15 cellular contexts compared by ENCODE assay signal in genomic region chr11:68503792-68504191, GRCh38. TPM values are rescaled to one million over a fixed set of nuclear protein-coding genes. Genes with fewer than 3 reads are reported as not detected.
A peak's percentile ranks its signal among the peaks of the same experiment; 100 is the strongest.
DNase-seq lines count a peak whose midpoint lies in the region; ATAC-seq and TF ChIP-seq lines count a peak whose summit lies in the region.
"Had no signal": no experiment of that assay in that cellular context is flagged by ENCODE, and none has a peak within 500 bp of the region (broad histone marks: within the 10 kb centered on the region; RNA-seq: fewer than 3 reads in every experiment).

No MANE protein-coding gene starts in this region.

- no peaks in the 10 kb centered on the region for H3K27me3 ChIP-seq in left ventricle myocardium inferior (ENCODE audit: low read depth)
- no peaks in the 10 kb centered on the region for H3K27me3 ChIP-seq in naive thymus-derived CD4-positive, alpha-beta T cell (ENCODE audit: control insufficient read depth in 2 of 2, insufficient read depth in 2 of 2, low read length in 2 of 2)
- H3K27me3 ChIP-seq: testis had no signal

- DNase-seq in left ventricle myocardium inferior, result no peak
- no peak for DNase-seq in Right ventricle myocardium inferior (ENCODE audit: missing footprints)
- DNase-seq in central memory CD8-positive, alpha-beta T cell (ENCODE audit: low spot score in 2 of 2), result no peak
- no peak for DNase-seq in naive thymus-derived CD4-positive, alpha-beta T cell
- DNase-seq in NCI-H2171 (lab: John Stamatoyannopoulos, UW), result no peak
- DNase-seq in NCI-H524 treated with DMSO at 0.1 percent for 48 hours (lab: John Stamatoyannopoulos, UW), result no peak
- DNase-seq in GM13976 (ENCODE audit: low spot score), result no peak
- no peak for DNase-seq in GM13977 (ENCODE audit: low spot score)
- DNase-seq: activated B cell treated with CpG ODN at 0.5 μM for 24 hours; activated naive CD8-positive, alpha-beta T cell treated with anti-CD3 and anti-CD28 coated beads, Interleukin-2, amount 10 ng/mL, durations not matched to agents 7 days and 5 days; central memory CD4-positive, alpha-beta T cell; DND-41; PC-3; SW 1271; testis had no signal

- no peak overlapping the region for H3K4me3 ChIP-seq in left ventricle myocardium inferior
- H3K4me3 ChIP-seq in naive thymus-derived CD4-positive, alpha-beta T cell (ENCODE audit: low read length), result no peak overlapping the region
- H3K4me3 ChIP-seq: testis had no signal

- in situ Hi-C loops in GM13976 (cut with MboI; ENCODE audit: low sequenced_read_pairs, unreplicated experiment) (no loop called here), GM13977 (cut with MboI; ENCODE audit: low pct_unique_long_range_greater_than_20kb, low sequenced_read_pairs, unreplicated experiment) (no loop called here)

- POLR2A ChIA-PET in naive thymus-derived CD4-positive, alpha-beta T cell (lab: Charles Lee), result interaction anchor here (0.7 kb wide), 1 partner anchor 13 kb away, joined by 3 read pairs; no protein-coding TSS in a partner anchor

- H3K27ac Mint-ChIP-seq in central memory CD8-positive, alpha-beta T cell (ENCODE audit: low read depth), result peak overlapping the region; percentile 23
- H3K27ac Mint-ChIP-seq in naive thymus-derived CD4-positive, alpha-beta T cell, result peak overlapping the region in 6 of 9 donors; percentile 1 to 42 (median 27)
- H3K27ac Mint-ChIP-seq: activated naive CD8-positive, alpha-beta T cell treated with anti-CD3 and anti-CD28 coated beads, Interleukin-2, amount 10 ng/mL, durations not matched to agents 7 days and 5 days had no signal

- H3K9me3 ChIP-seq in left ventricle myocardium inferior (replicated peaks), result no peaks in the 10 kb centered on the region
- no peaks in the 10 kb centered on the region for H3K9me3 ChIP-seq in naive thymus-derived CD4-positive, alpha-beta T cell (ENCODE audit: control insufficient read depth in 2 of 3, low read length in 3 of 3)
- H3K9me3 ChIP-seq: testis had no signal

- no peaks in the 10 kb centered on the region for H3K36me3 ChIP-seq in left ventricle myocardium inferior
- H3K36me3 ChIP-seq in naive thymus-derived CD4-positive, alpha-beta T cell (ENCODE audit: control insufficient read depth in 2 of 3, insufficient read depth in 3 of 3, low read length in 3 of 3), result no peaks in the 10 kb centered on the region

- peak overlapping the region; percentile 21 for H3K27ac ChIP-seq in left ventricle myocardium inferior (replicated peaks)
- H3K27ac ChIP-seq in naive thymus-derived CD4-positive, alpha-beta T cell (ENCODE audit: low read depth, low read length), result no peak overlapping the region
- H3K27ac ChIP-seq: testis had no signal

- H3K27me3 Mint-ChIP-seq in central memory CD8-positive, alpha-beta T cell, result no peaks in the 10 kb centered on the region
- no peaks in the 10 kb centered on the region for H3K27me3 Mint-ChIP-seq in naive thymus-derived CD4-positive, alpha-beta T cell
- H3K27me3 Mint-ChIP-seq: activated B cell treated with CpG ODN at 0.5 μM for 24 hours; activated naive CD8-positive, alpha-beta T cell treated with anti-CD3 and anti-CD28 coated beads, Interleukin-2, amount 10 ng/mL, durations not matched to agents 7 days and 5 days had no signal

- H3K4me3 Mint-ChIP-seq in central memory CD8-positive, alpha-beta T cell, result peak overlapping the region; percentile 8
- peak overlapping the region in 8 of 10 donors; percentile 1 to 53 (median 32) for H3K4me3 Mint-ChIP-seq in naive thymus-derived CD4-positive, alpha-beta T cell
- H3K4me3 Mint-ChIP-seq: activated B cell treated with CpG ODN at 0.5 μM for 24 hours; activated naive CD8-positive, alpha-beta T cell treated with anti-CD3 and anti-CD28 coated beads, Interleukin-2, amount 10 ng/mL, durations not matched to agents 7 days and 5 days had no signal

- CTCF ChIA-PET in naive thymus-derived CD4-positive, alpha-beta T cell (lab: Charles Lee), result no interaction called here

- peaks cover 82% of the 10 kb centered on the region for H3K4me1 Mint-ChIP-seq in central memory CD8-positive, alpha-beta T cell
- peaks cover 61 to 97% (median 94%) of the 10 kb centered on the region in 7 donors for H3K4me1 Mint-ChIP-seq in naive thymus-derived CD4-positive, alpha-beta T cell

- intact Hi-C loops in left ventricle myocardium inferior (cut with micrococcal nuclease), result no loop called here
- intact Hi-C loops in Right ventricle myocardium inferior (cut with DNase I), result no loop called here
- intact Hi-C loops in naive thymus-derived CD4-positive, alpha-beta T cell (cut with micrococcal nuclease), result loop anchor here (2.0 to 10.0 kb wide), 2 partner anchors 15 to 61 kb away; no protein-coding TSS in a partner anchor

- H3K36me3 Mint-ChIP-seq in central memory CD8-positive, alpha-beta T cell (ENCODE audit: insufficient read depth), result peaks cover 9% of the 10 kb centered on the region
- peaks cover 0 to 21% (median 3%) of the 10 kb centered on the region in 5 donors for H3K36me3 Mint-ChIP-seq in naive thymus-derived CD4-positive, alpha-beta T cell

- H3K4me1 ChIP-seq in left ventricle myocardium inferior, result peaks cover 100% of the 10 kb centered on the region
- peaks cover 6 to 42% of the 10 kb centered on the region in 2 donors for H3K4me1 ChIP-seq in naive thymus-derived CD4-positive, alpha-beta T cell (ENCODE audit: control insufficient read depth in 2 of 2, insufficient read depth in 2 of 2, low read length in 2 of 2)

- no peak for TF ChIP-seq CTCF in left ventricle myocardium inferior (IDR thresholded peaks at IDR 0.05; ENCODE audit: borderline replicate concordance)
- no peak for TF ChIP-seq CTCF in GM13976 (IDR thresholded peaks at IDR 0.05; ENCODE audit: borderline replicate concordance, control extremely low read depth, extremely low read depth, insufficient read depth, missing control alignments)
- no peak for TF ChIP-seq CTCF in GM13977 (IDR thresholded peaks at IDR 0.05; ENCODE audit: extremely low read depth, insufficient read depth, missing control alignments)

- no peaks in the 10 kb centered on the region for H3K9me3 Mint-ChIP-seq in central memory CD8-positive, alpha-beta T cell
- H3K9me3 Mint-ChIP-seq in naive thymus-derived CD4-positive, alpha-beta T cell, result no peaks in the 10 kb centered on the region
- H3K9me3 Mint-ChIP-seq: activated B cell treated with CpG ODN at 0.5 μM for 24 hours; activated naive CD8-positive, alpha-beta T cell treated with anti-CD3 and anti-CD28 coated beads, Interleukin-2, amount 10 ng/mL, durations not matched to agents 7 days and 5 days had no signal

- no peak for ATAC-seq in Right ventricle myocardium inferior
- ATAC-seq in central memory CD8-positive, alpha-beta T cell (replicated peaks; ENCODE audit: extremely low read depth, poor library complexity, severe bottlenecking), result no peak
- ATAC-seq in naive thymus-derived CD4-positive, alpha-beta T cell, result no peak
- ATAC-seq: PC-3 had no signal

RNA-seq across cellular contexts. Expression of gene PPP6R3, which starts 43.2 kb away (rescaled TPM):
- total RNA-seq in left ventricle myocardium inferior, result 78.8 TPM
- total RNA-seq in Right ventricle myocardium inferior, result 83.5 TPM
- total RNA-seq in naive thymus-derived CD4-positive, alpha-beta T cell, result 100 to 1,000 TPM; 112 to 159 (median 138) TPM
- polyA plus RNA-seq in naive thymus-derived CD4-positive, alpha-beta T cell, result 10 to 100 TPM; 43.5 to 51.8 TPM

Comparison
In these comparisons a context has a peak if more than half of its experiments do, and no peak if none do; other contexts are left out.
1. intact Hi-C loops: an anchor here in naive thymus-derived CD4-positive, alpha-beta T cell (2.0 to 10.0 kb wide); none called in left ventricle myocardium inferior and Right ventricle myocardium inferior.